Comparison of ENCODE assay signal across 8 cellular contexts in genomic region chr6:41941280-41942044, GRCh38. TPM values are rescaled to one million over a fixed set of nuclear protein-coding genes. Genes with fewer than 3 reads are reported as not detected.
DNase-seq lines count a peak whose midpoint lies in the region; ATAC-seq and TF ChIP-seq lines count a peak whose summit lies in the region.

Gene CCND3 (minus strand): TSS chr6:41941808. CDS start chr6:41941649, 159 bp downstream.

- no peak for TF ChIP-seq CTCF in epithelial cell of proximal tubule (conservative IDR thresholded peaks at IDR 0.05; ENCODE audit: low read depth, low read length)

- ATAC-seq in GM21447 (IDR thresholded peaks at IDR 0.05; ENCODE audit: unreplicated experiment), result peak; percentile 73

- H3K4me3 ChIP-seq in HUES64 (ENCODE audit: low read length), result peak within 1 kb of the TSS; percentile 73
- H3K4me3 ChIP-seq in epithelial cell of proximal tubule (ENCODE audit: low read depth, low read length), result peak within 1 kb of the TSS; percentile 74
- H3K4me3 ChIP-seq in muscle layer of duodenum (ENCODE audit: low read depth in 1 of 2, low read length in 2 of 2), result peak within 1 kb of the TSS; percentile 82 to 97

- H3K27me3 ChIP-seq in HUES64 (ENCODE audit: insufficient read depth, low read length), result peaks cover 9% of the 10 kb centered on the region; the same call in 1 of the 2 replicates
- H3K27me3 ChIP-seq in muscle layer of duodenum (ENCODE audit: low read depth, low read length), result no peaks in the 10 kb centered on the region

- no peaks in the 10 kb centered on the region for H3K9me3 ChIP-seq in HUES64 (ENCODE audit: insufficient read depth, low read depth, low read length)
- H3K9me3 ChIP-seq in muscle layer of duodenum (ENCODE audit: control insufficient read depth in 1 of 2, low read length in 2 of 2), result no peaks in the 10 kb centered on the region

- H3K27ac ChIP-seq in HUES64 (ENCODE audit: low read depth, low read length) (no peak within 1 kb of the TSS), muscle layer of duodenum (ENCODE audit: low read length) (peak within 1 kb of the TSS; percentile 87)

- DNase-seq in DMS 273 (lab: John Stamatoyannopoulos, UW; ENCODE audit: unreplicated experiment) (peak; percentile 96), OCI-M1 (lab: John Stamatoyannopoulos, UW) (peak; percentile 97), activated T-cell treated with anti-CD3 and anti-CD28 coated beads for 4 hours (peak; percentile 74), epithelial cell of proximal tubule (ENCODE audit: low read depth) (no peak)
- DNase-seq in stimulated activated CD8-positive, alpha-beta memory T cell treated with anti-CD3 and anti-CD28 coated beads, Interleukin-7, amount 100 ng/mL, for 24 hours (ENCODE audit: low read depth), result peak; percentile 80

- WGBS in HUES64, result under 1% methylated on average over 86 of the region's 86 CpGs

- peak within 1 kb of the TSS; percentile 32 for H3K9ac ChIP-seq in HUES64 (ENCODE audit: low read depth, low read length)

- H3K36me3 ChIP-seq in HUES64 (ENCODE audit: insufficient read depth, low read length) (peaks cover 4% of the 10 kb centered on the region; the same call in 1 of the 2 replicates), muscle layer of duodenum (ENCODE audit: control insufficient read depth in 1 of 2, insufficient read depth in 2 of 2, low read length in 2 of 2) (peaks cover 7% of the 10 kb centered on the region in 2 donors)

- peaks cover 26% of the 10 kb centered on the region for H3K4me1 ChIP-seq in HUES64 (ENCODE audit: insufficient read depth, low read length)
- peaks cover 21 to 49% of the 10 kb centered on the region in 2 donors for H3K4me1 ChIP-seq in muscle layer of duodenum (ENCODE audit: control insufficient read depth in 1 of 2, insufficient read depth in 2 of 2, low read length in 2 of 2)

RNA-seq across cellular contexts. Expression of gene CCND3, which starts in this region (rescaled TPM):
- polyA plus RNA-seq in HUES64 (2013, experiment 1 of 2), result 20.0 TPM
- 17.8 TPM for polyA plus RNA-seq in HUES64 (2013, experiment 2 of 2)
- 45.4 and 54.2 TPM in 2 replicates for total RNA-seq in epithelial cell of proximal tubule
